28 cellular contexts compared by ENCODE assay signal in the genomic region with DNA sequence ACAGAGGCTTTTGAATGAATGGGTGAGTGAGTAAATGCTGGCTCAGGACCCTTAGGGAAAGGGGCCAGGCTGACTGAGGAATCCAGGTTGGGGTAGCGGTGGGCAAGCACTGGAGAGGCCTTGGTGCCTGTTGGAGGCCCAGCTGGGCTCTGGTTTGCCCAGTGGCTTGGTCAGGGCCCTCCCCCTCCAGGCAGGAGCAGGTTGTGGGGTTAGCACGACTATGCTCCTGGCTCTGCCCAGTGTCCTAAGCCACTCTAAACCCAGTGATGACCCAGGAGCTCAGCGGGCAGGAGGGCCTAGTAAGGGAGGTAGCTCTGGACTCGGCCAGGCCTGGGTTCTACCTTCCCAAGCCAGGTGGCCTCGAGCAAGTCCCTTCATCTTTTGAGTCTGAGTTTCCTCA.
"Had no signal": no experiment of that assay in that cellular context is flagged by ENCODE, and none has a peak within 500 bp of the region (broad histone marks: within the 10 kb centered on the region; RNA-seq: fewer than 3 reads in every experiment).

No MANE protein-coding gene starts in this region.

- H3K4me1 Mint-ChIP-seq: stimulated activated naive B cell treated with anti-CD40 and anti-IgM and Interleukin-4, amounts not matched to agents 10 μg/mL and 1 μg/mL and 100 μg/mL, for 72 hours had no signal

- H3K36me3 ChIP-seq: lower lobe of right lung, neural progenitor cell, neutrophil, right atrium auricular region, stomach, thyroid gland, transverse colon, upper lobe of left lung, vagina had no signal

- H2AFZ ChIP-seq: hepatocyte, neural progenitor cell had no signal

- H3K9me3 Mint-ChIP-seq: natural killer cell had no signal

- H3K4me1 ChIP-seq: lower lobe of right lung, right atrium auricular region, stomach, testis, thyroid gland, transverse colon, upper lobe of left lung, vagina had no signal

- H3K36me3 Mint-ChIP-seq: naive B cell; natural killer cell; neural progenitor cell; stimulated activated naive B cell treated with anti-CD40 and anti-IgM and Interleukin-4, amounts not matched to agents 10 μg/mL and 1 μg/mL and 100 μg/mL, for 72 hours had no signal

- H3K4me2 ChIP-seq: hepatocyte, neural progenitor cell had no signal

- H3K79me2 ChIP-seq: hepatocyte had no signal

- H3K4me3 Mint-ChIP-seq: naive B cell; natural killer cell; nephron progenitor cell; neural progenitor cell; stimulated activated naive B cell treated with anti-CD40 and anti-IgM and Interleukin-4, amounts not matched to agents 10 μg/mL and 1 μg/mL and 100 μg/mL, for 72 hours had no signal

- H3K27ac ChIP-seq: hepatocyte, lower lobe of right lung, neural progenitor cell, neutrophil, right atrium auricular region, skin epidermis, stomach, testis, thyroid gland, transverse colon, upper lobe of left lung, vagina had no signal

- H3K27me3 Mint-ChIP-seq: progenitor cell of endocrine pancreas had no signal

- H3K9ac ChIP-seq: neural progenitor cell had no signal

- DNase-seq: islet precursor cell; left ventricle myocardium superior; lower lobe of right lung; mammary epithelial cell; mesenchymal stem cell; naive B cell; natural killer cell; nephron progenitor cell; occipital lobe; stimulated activated CD4-positive, alpha-beta T cell treated with anti-CD3 and anti-CD28 coated beads, Interleukin-12 subunit alpha, Interleukin-12 subunit beta, amount 100 ng/mL, for 4 hours; stimulated activated CD4-positive, alpha-beta T cell treated with anti-CD3 and anti-CD28 coated beads, Interleukin-15, amount 100 ng/mL, for 24 hours; stimulated activated CD4-positive, alpha-beta T cell treated with anti-CD3 and anti-CD28 coated beads, Interleukin-2, amount 100 ng/mL, for 24 hours; stimulated activated CD4-positive, alpha-beta T cell treated with anti-CD3 and anti-CD28 coated beads, Interleukin-4, amount 100 ng/mL, for 1 hour; stimulated activated naive B cell treated with anti-CD40 and anti-IgM and Interleukin-4, amounts not matched to agents 10 μg/mL and 1 μg/mL and 100 μg/mL, for 72 hours; stimulated activated naive CD8-positive, alpha-beta T cell treated with anti-CD3 and anti-CD28 coated beads, Interleukin-15, Interleukin-2, amounts not matched to agents 100 U/mL and 50 U/mL, for 24 hours; stomach; testis; thyroid gland; transverse colon; upper lobe of left lung had no signal

- H3K9me3 ChIP-seq: lower lobe of right lung, neutrophil, right atrium auricular region, testis, thyroid gland, transverse colon, vagina had no signal

- ATAC-seq: left ventricle myocardium superior; lower lobe of right lung; natural killer cell; sciatic nerve; stimulated activated naive B cell treated with anti-CD40 and anti-IgM and Interleukin-4, amounts not matched to agents 10 μg/mL and 1 μg/mL and 100 μg/mL, for 72 hours; stimulated activated naive CD8-positive, alpha-beta T cell treated with anti-CD3 and anti-CD28 coated beads, Interleukin-15, Interleukin-2, amounts not matched to agents 100 U/mL and 50 U/mL, for 24 hours had no signal

- H3K4me3 ChIP-seq: hepatocyte, lower lobe of right lung, neural progenitor cell, right atrium auricular region, skin epidermis, stomach, testis, thyroid gland, transverse colon, upper lobe of left lung, vagina had no signal

- H3K27me3 ChIP-seq: hepatocyte, neural progenitor cell, neutrophil, right atrium auricular region, testis, thyroid gland, transverse colon, upper lobe of left lung, vagina had no signal

- H3K27ac Mint-ChIP-seq: natural killer cell; nephron progenitor cell; neural progenitor cell; stimulated activated naive B cell treated with anti-CD40 and anti-IgM and Interleukin-4, amounts not matched to agents 10 μg/mL and 1 μg/mL and 100 μg/mL, for 72 hours had no signal
